In genomic region chr12:46531804-46532203, GRCh38 we compare ENCODE assay signal across 28 cellular contexts.
"Had no signal": no experiment of that assay in that cellular context is flagged by ENCODE, and none has a peak within 500 bp of the region (broad histone marks: within the 10 kb centered on the region; RNA-seq: fewer than 3 reads in every experiment).

No MANE protein-coding gene starts in this region.

- H3K4me3 Mint-ChIP-seq: dendritic cell treated with granulocyte-macrophage colony-stimulating factor and Interleukin-4, amounts not matched to agents 40 ng/mL and 50 ng/mL, for 4 days; effector memory CD8-positive, alpha-beta T cell; endodermal cell had no signal

- H3K27me3 Mint-ChIP-seq: dendritic cell treated with granulocyte-macrophage colony-stimulating factor and Interleukin-4, amounts not matched to agents 40 ng/mL and 50 ng/mL, for 4 days; effector memory CD8-positive, alpha-beta T cell had no signal

- H3K36me3 ChIP-seq: colonic mucosa, esophagus muscularis mucosa, esophagus squamous epithelium, gastrocnemius medialis, gastroesophageal sphincter, heart left ventricle, heart right ventricle had no signal

- H3K27ac ChIP-seq: colonic mucosa, coronary artery, dorsolateral prefrontal cortex, epithelial cell of prostate, esophagus muscularis mucosa, esophagus squamous epithelium, foreskin keratinocyte, gastrocnemius medialis, gastroesophageal sphincter, heart left ventricle, heart right ventricle had no signal

- H3K9me3 ChIP-seq: colonic mucosa, esophagus muscularis mucosa, esophagus squamous epithelium, gastrocnemius medialis, gastroesophageal sphincter had no signal

- H3K9me3 Mint-ChIP-seq: effector memory CD8-positive, alpha-beta T cell had no signal

- H3K4me1 ChIP-seq: colonic mucosa, foreskin keratinocyte had no signal

- H3K4me3 ChIP-seq: colonic mucosa, coronary artery, dorsolateral prefrontal cortex, esophagus muscularis mucosa, esophagus squamous epithelium, gastrocnemius medialis, gastroesophageal sphincter, heart left ventricle, heart right ventricle had no signal

- DNase-seq: colonic mucosa; cortex of kidney; dorsolateral prefrontal cortex; effector CD4-positive, alpha-beta T cell; effector CD8-positive, alpha-beta T cell; effector memory CD4-positive, alpha-beta T cell; effector memory CD8-positive, alpha-beta T cell; erythroblast; esophagus squamous epithelium; foreskin fibroblast; foreskin keratinocyte; foreskin melanocyte; gastrocnemius medialis; glutamatergic neuron; head of caudate nucleus; heart left ventricle; heart right ventricle had no signal

- H3K27ac Mint-ChIP-seq: dendritic cell treated with granulocyte-macrophage colony-stimulating factor and Interleukin-4, amounts not matched to agents 40 ng/mL and 50 ng/mL, for 4 days; endodermal cell had no signal

- FAIRE-seq: colon, endometrium, endothelial cell of umbilical vein, frontal cortex had no signal

- H3K4me1 Mint-ChIP-seq: endodermal cell had no signal

- H3K27me3 ChIP-seq: colonic mucosa, dorsolateral prefrontal cortex, esophagus muscularis mucosa, esophagus squamous epithelium, foreskin keratinocyte, gastrocnemius medialis, gastroesophageal sphincter, heart left ventricle, heart right ventricle had no signal

- ATAC-seq: effector memory CD8-positive, alpha-beta T cell; esophagus mucosa; foreskin keratinocyte; gastrocnemius medialis; gastroesophageal sphincter had no signal
